In genomic region chr14:36975834-36976233, GRCh38 we compare ENCODE assay signal across 10 cellular contexts.
DNase-seq lines count a peak whose midpoint lies in the region; ATAC-seq and TF ChIP-seq lines count a peak whose summit lies in the region.
"Had no signal": no experiment of that assay in that cellular context is flagged by ENCODE, and none has a peak within 500 bp of the region (broad histone marks: within the 10 kb centered on the region; RNA-seq: fewer than 3 reads in every experiment).

No MANE protein-coding gene starts in this region.

- no peaks in the 10 kb centered on the region for H3K27me3 Mint-ChIP-seq in activated T-helper 2 cell treated with anti-CD3 and anti-CD28 coated beads, Interferon-gamma antibody, Interleukin-2, Interleukin-4, amounts not matched to agents 10 μg/mL and 5 μg/mL and 100 μg/mL, durations not matched to agents 14 hours and 24 hours and 36 hours (ENCODE audit: low read depth)

- peaks cover 11% of the 10 kb centered on the region for H3K9me3 Mint-ChIP-seq in activated T-helper 2 cell treated with anti-CD3 and anti-CD28 coated beads, Interferon-gamma antibody, Interleukin-2, Interleukin-4, amounts not matched to agents 10 μg/mL and 5 μg/mL and 100 μg/mL, durations not matched to agents 14 hours and 24 hours and 36 hours

- H3K27ac Mint-ChIP-seq in activated T-helper 2 cell treated with anti-CD3 and anti-CD28 coated beads, Interferon-gamma antibody, Interleukin-2, Interleukin-4, amounts not matched to agents 10 μg/mL and 5 μg/mL and 100 μg/mL, durations not matched to agents 14 hours and 24 hours and 36 hours, result no peak overlapping the region

- no peak for ATAC-seq in HG03045 (IDR thresholded peaks at IDR 0.05; ENCODE audit: unreplicated experiment)
- ATAC-seq: heart right ventricle had no signal

- H3K36me3 Mint-ChIP-seq in activated T-helper 2 cell treated with anti-CD3 and anti-CD28 coated beads, Interferon-gamma antibody, Interleukin-2, Interleukin-4, amounts not matched to agents 10 μg/mL and 5 μg/mL and 100 μg/mL, durations not matched to agents 14 hours and 24 hours and 36 hours (ENCODE audit: low read depth), result no peaks in the 10 kb centered on the region

- TF ChIP-seq CTCF in GM10266 (IDR thresholded peaks at IDR 0.05; ENCODE audit: control insufficient read depth, insufficient read depth, low read depth, missing control alignments), result no peak

- intact Hi-C loops in activated T-helper 2 cell treated with anti-CD3 and anti-CD28 coated beads, Interferon-gamma antibody, Interleukin-2, Interleukin-4, amounts not matched to agents 10 μg/mL and 5 μg/mL and 100 μg/mL, durations not matched to agents 14 hours and 24 hours and 36 hours (cut with micrococcal nuclease), result no loop called here

- H3K4me1 Mint-ChIP-seq in activated T-helper 2 cell treated with anti-CD3 and anti-CD28 coated beads, Interferon-gamma antibody, Interleukin-2, Interleukin-4, amounts not matched to agents 10 μg/mL and 5 μg/mL and 100 μg/mL, durations not matched to agents 14 hours and 24 hours and 36 hours (ENCODE audit: low read depth), result no peaks in the 10 kb centered on the region

- peak; percentile 71 for DNase-seq in Daoy (ENCODE audit: low read depth)
- DNase-seq in NCI-H1105 treated with DMSO at 0.1 percent for 48 hours (lab: John Stamatoyannopoulos, UW), result peak; percentile 43
- peak; percentile 53 for DNase-seq in NCI-H748 treated with DMSO at 0.1 percent for 48 hours (lab: John Stamatoyannopoulos, UW)
- peak; percentile 76 for DNase-seq in fibroblast of gingiva (ENCODE audit: low read depth)
- no peak for DNase-seq in GM10266 (ENCODE audit: extremely low spot score)
- DNase-seq in activated T-helper 2 cell treated with anti-CD3 and anti-CD28 coated beads, Interferon-gamma antibody, Interleukin-2, Interleukin-4, amounts not matched to agents 10 μg/mL and 5 μg/mL and 100 μg/mL, durations not matched to agents 14 hours and 24 hours and 36 hours (ENCODE audit: low spot score), result no peak
- no peak for DNase-seq in HPDE6-E6E7 (ENCODE audit: extremely low spot score)
- DNase-seq: activated CD4-positive, alpha-beta T cell treated with anti-CD3 and anti-CD28 coated beads for 4 hours; heart right ventricle had no signal

- H3K4me3 Mint-ChIP-seq in activated T-helper 2 cell treated with anti-CD3 and anti-CD28 coated beads, Interferon-gamma antibody, Interleukin-2, Interleukin-4, amounts not matched to agents 10 μg/mL and 5 μg/mL and 100 μg/mL, durations not matched to agents 14 hours and 24 hours and 36 hours (ENCODE audit: low read depth), result no peak overlapping the region

Comparison
In these comparisons a context has a peak if more than half of its experiments do, and no peak if none do; other contexts are left out.
1. DNase-seq: peak in Daoy (single experiment), NCI-H1105 treated with DMSO at 0.1 percent for 48 hours (single experiment), NCI-H748 treated with DMSO at 0.1 percent for 48 hours (single experiment) and fibroblast of gingiva (single experiment); none in GM10266 (single experiment), activated T-helper 2 cell treated with anti-CD3 and anti-CD28 coated beads, Interferon-gamma antibody, Interleukin-2, Interleukin-4, amounts not matched to agents 10 μg/mL and 5 μg/mL and 100 μg/mL, durations not matched to agents 14 hours and 24 hours and 36 hours (single experiment) and HPDE6-E6E7 (single experiment).